1 cellular context compared by ENCODE assay signal in genomic region chrX:112664928-112665327, GRCh38.
TF ChIP-seq lines count a peak whose summit lies in the region.

No MANE protein-coding gene starts in this region.

TF ChIP-seq in GM12878, 131 proteins besides CTCF, POLR2A, EP300 and RAD21 (continued from another document):
- TF ChIP-seq, protein P1, sequence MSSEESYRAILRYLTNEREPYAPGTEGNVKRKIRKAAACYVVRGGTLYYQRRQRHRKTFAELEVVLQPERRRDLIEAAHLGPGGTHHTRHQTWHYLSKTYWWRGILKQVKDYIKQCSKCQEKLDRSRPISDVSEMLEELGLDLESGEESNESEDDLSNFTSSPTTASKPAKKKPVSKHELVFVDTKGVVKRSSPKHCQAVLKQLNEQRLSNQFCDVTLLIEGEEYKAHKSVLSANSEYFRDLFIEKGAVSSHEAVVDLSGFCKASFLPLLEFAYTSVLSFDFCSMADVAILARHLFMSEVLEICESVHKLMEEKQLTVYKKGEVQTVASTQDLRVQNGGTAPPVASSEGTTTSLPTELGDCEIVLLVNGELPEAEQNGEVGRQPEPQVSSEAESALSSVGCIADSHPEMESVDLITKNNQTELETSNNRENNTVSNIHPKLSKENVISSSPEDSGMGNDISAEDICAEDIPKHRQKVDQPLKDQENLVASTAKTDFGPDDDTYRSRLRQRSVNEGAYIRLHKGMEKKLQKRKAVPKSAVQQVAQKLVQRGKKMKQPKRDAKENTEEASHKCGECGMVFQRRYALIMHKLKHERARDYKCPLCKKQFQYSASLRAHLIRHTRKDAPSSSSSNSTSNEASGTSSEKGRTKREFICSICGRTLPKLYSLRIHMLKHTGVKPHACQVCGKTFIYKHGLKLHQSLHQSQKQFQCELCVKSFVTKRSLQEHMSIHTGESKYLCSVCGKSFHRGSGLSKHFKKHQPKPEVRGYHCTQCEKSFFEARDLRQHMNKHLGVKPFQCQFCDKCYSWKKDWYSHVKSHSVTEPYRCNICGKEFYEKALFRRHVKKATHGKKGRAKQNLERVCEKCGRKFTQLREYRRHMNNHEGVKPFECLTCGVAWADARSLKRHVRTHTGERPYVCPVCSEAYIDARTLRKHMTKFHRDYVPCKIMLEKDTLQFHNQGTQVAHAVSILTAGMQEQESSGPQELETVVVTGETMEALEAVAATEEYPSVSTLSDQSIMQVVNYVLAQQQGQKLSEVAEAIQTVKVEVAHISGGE (CRISPR knock-in tag; IDR thresholded peaks at IDR 0.05) = no peak
- TF ChIP-seq POLR2AphosphoS5 (IDR thresholded peaks at IDR 0.05; ENCODE audit: low read length) (no peak), MTA2 (IDR thresholded peaks at IDR 0.05; ENCODE audit: low read depth) (peak; percentile 57), MLLT1 (IDR thresholded peaks at IDR 0.05) (peak; percentile 69), TCF12 (IDR thresholded peaks at IDR 0.05; ENCODE audit: low read depth, low read length) (0 out of 2 replicates have a peak, but pooled peaks have one; percentile 39), TCF3 (IDR thresholded peaks at IDR 0.05; ENCODE audit: borderline replicate concordance, insufficient read depth, low read depth, low read length) (no peak), CREM (IDR thresholded peaks at IDR 0.05; ENCODE audit: low read depth) (peak; percentile 42; the same call in 1 of the 2 replicates), IKZF1 (conservative IDR thresholded peaks at IDR 0.05) (peak; percentile 23; the same call in 1 of the 2 replicates), IRF4 (IDR thresholded peaks at IDR 0.05; ENCODE audit: low read depth, low read length) (peak; percentile 89; the same call in 1 of the 2 replicates), ZNF384 (IDR thresholded peaks at IDR 0.05; ENCODE audit: borderline replicate concordance, low read depth, low read length) (peak; percentile 48), MXI1 (IDR thresholded peaks at IDR 0.05; ENCODE audit: low read depth, low read length) (no peak), ZSCAN29 (IDR thresholded peaks at IDR 0.05) (no peak), DPF2 (IDR thresholded peaks at IDR 0.05) (0 out of 2 replicates have a peak, but pooled peaks have one; percentile 54), ETV6 (conservative IDR thresholded peaks at IDR 0.05 in 1 of 2, IDR thresholded peaks at IDR 0.05 in 1 of 2; ENCODE audit: borderline replicate concordance in 1 of 2, low read depth in 1 of 2) (peak in 1 of 2 experiments; percentile 21; a peak in 1 of 4 replicates), USF2 (IDR thresholded peaks at IDR 0.05; ENCODE audit: borderline replicate concordance, low read depth, low read length) (no peak), RBBP5 (conservative IDR thresholded peaks at IDR 0.05) (no peak), BMI1 (IDR thresholded peaks at IDR 0.05; ENCODE audit: borderline replicate concordance) (peak; percentile 52; the same call in 1 of the 2 replicates), BCL11A (IDR thresholded peaks at IDR 0.05; ENCODE audit: low read depth, low read length) (peak; percentile 87), NR2C2 (IDR thresholded peaks at IDR 0.05; ENCODE audit: borderline replicate concordance, control insufficient read depth, insufficient read length, low read depth) (no peak), SPI1 (IDR thresholded peaks at IDR 0.05; ENCODE audit: borderline replicate concordance, insufficient read depth, low read depth, low read length) (peak; percentile 75), PAX5 (IDR thresholded peaks at IDR 0.05; ENCODE audit: borderline replicate concordance, low read depth, low read length) (0 out of 2 replicates have a peak, but pooled peaks have one; percentile 24), EED (IDR thresholded peaks at IDR 0.05; ENCODE audit: low read depth) (peak; percentile 63), IKZF2 (IDR thresholded peaks at IDR 0.05) (peak; percentile 54 to 55), ZNF207 (IDR thresholded peaks at IDR 0.05; ENCODE audit: borderline replicate concordance) (no peak), RUNX3 (IDR thresholded peaks at IDR 0.05; ENCODE audit: low read length) (peak; percentile 86), PML (IDR thresholded peaks at IDR 0.05; ENCODE audit: low read length) (no peak), NFIC (IDR thresholded peaks at IDR 0.05; ENCODE audit: low read depth, low read length) (peak; percentile 72; the same call in 1 of the 2 replicates), RAD51 (IDR thresholded peaks at IDR 0.05) (no peak), TCF7 (IDR thresholded peaks at IDR 0.05; ENCODE audit: borderline replicate concordance) (0 out of 2 replicates have a peak, but pooled peaks have one; percentile 23)
- TF ChIP-seq, protein P2, sequence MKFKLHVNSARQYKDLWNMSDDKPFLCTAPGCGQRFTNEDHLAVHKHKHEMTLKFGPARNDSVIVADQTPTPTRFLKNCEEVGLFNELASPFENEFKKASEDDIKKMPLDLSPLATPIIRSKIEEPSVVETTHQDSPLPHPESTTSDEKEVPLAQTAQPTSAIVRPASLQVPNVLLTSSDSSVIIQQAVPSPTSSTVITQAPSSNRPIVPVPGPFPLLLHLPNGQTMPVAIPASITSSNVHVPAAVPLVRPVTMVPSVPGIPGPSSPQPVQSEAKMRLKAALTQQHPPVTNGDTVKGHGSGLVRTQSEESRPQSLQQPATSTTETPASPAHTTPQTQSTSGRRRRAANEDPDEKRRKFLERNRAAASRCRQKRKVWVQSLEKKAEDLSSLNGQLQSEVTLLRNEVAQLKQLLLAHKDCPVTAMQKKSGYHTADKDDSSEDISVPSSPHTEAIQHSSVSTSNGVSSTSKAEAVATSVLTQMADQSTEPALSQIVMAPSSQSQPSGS (IDR thresholded peaks at IDR 0.05; ENCODE audit: low read length) = peak; percentile 57
